Comparison of ENCODE assay signal across 16 cellular contexts in genomic region chr12:44389038-44389437, GRCh38.
DNase-seq lines count a peak whose midpoint lies in the region; FAIRE-seq and TF ChIP-seq lines count a peak whose summit lies in the region.
"Had no signal": no experiment of that assay in that cellular context is flagged by ENCODE, and none has a peak within 500 bp of the region (broad histone marks: within the 10 kb centered on the region; RNA-seq: fewer than 3 reads in every experiment).

No MANE protein-coding gene starts in this region.

- H3K9me3 ChIP-seq in Caco-2 (no peaks in the 10 kb centered on the region), endothelial cell of umbilical vein (replicated peaks; ENCODE audit: control insufficient read depth, insufficient read depth, low read length) (no peaks in the 10 kb centered on the region)
- H3K9me3 ChIP-seq: BLaER1 treated with 17β-estradiol and CSF1 and Interleukin-3, amounts not matched to agents 10 nM and 100 nM; HAP-1 had no signal

- dilution Hi-C loops in endothelial cell of umbilical vein (cut with MboI; ENCODE audit: extremely low pct_ligation_motif_present, low sequenced_read_pairs), result no loop called here

- no peaks in the 10 kb centered on the region for H3K36me3 Mint-ChIP-seq in Caco-2 (ENCODE audit: insufficient read depth, unreplicated experiment)

- DNase-seq in NCI-H1417 (lab: John Stamatoyannopoulos, UW), result peak in 2 of 3 experiments; percentile 36 to 37
- DNase-seq in NCI-H1417 treated with DMSO at 0.1 percent for 48 hours (lab: John Stamatoyannopoulos, UW), result no peak
- no peak for DNase-seq in Caco-2
- DNase-seq in NCI-H1092 (lab: John Stamatoyannopoulos, UW), result peak; percentile 28
- DNase-seq in endothelial cell of umbilical vein (ENCODE audit: low read depth, low spot score), result no peak
- DNase-seq in Kasumi-1 (lab: John Stamatoyannopoulos, UW), result no peak
- DNase-seq: CD8-positive, alpha-beta T cell; DMS 273 treated with DMSO at 0.1 percent for 48 hours; DMS53; GDM1; GM23248 had no signal

- no peaks in the 10 kb centered on the region for H3K9me1 ChIP-seq in endothelial cell of umbilical vein (replicated peaks; ENCODE audit: control insufficient read depth, extremely low read depth, insufficient read depth, low read length)

- H3K4me3 ChIP-seq in Caco-2 (ENCODE audit: low read depth, low read length), result no peak overlapping the region
- no peak overlapping the region for H3K4me3 ChIP-seq in endothelial cell of umbilical vein (replicated peaks in 1 of 3; ENCODE audit: insufficient read depth in 1 of 3, low read depth in 1 of 3, low read length in 3 of 3)
- H3K4me3 ChIP-seq: BLaER1 treated with 17β-estradiol and CSF1 and Interleukin-3, amounts not matched to agents 10 nM and 100 nM; GM23248; HAP-1 had no signal

- H3K27me3 ChIP-seq in Caco-2 (replicated peaks; ENCODE audit: control insufficient read depth, insufficient read depth, low read length), result no peaks in the 10 kb centered on the region
- no peaks in the 10 kb centered on the region for H3K27me3 ChIP-seq in endothelial cell of umbilical vein (ENCODE audit: control insufficient read depth in 2 of 2, insufficient read depth in 2 of 2, low read length in 2 of 2)
- H3K27me3 ChIP-seq: BLaER1 treated with 17β-estradiol and CSF1 and Interleukin-3, amounts not matched to agents 10 nM and 100 nM had no signal

- H3K4me2 ChIP-seq in endothelial cell of umbilical vein (ENCODE audit: insufficient read depth, low read length), result no peak overlapping the region
- H3K4me2 ChIP-seq: BLaER1 treated with 17β-estradiol and CSF1 and Interleukin-3, amounts not matched to agents 10 nM and 100 nM had no signal

- intact Hi-C loops in Caco-2 (cut with micrococcal nuclease; ENCODE audit: unreplicated experiment) (no loop called here), endothelial cell of umbilical vein (cut with micrococcal nuclease) (no loop called here)

- POLR2A ChIA-PET in Caco-2 (lab: Charles Lee) (no interaction called here), endothelial cell of umbilical vein (lab: Charles Lee) (no interaction called here)

- no peaks in the 10 kb centered on the region for H4K20me1 ChIP-seq in endothelial cell of umbilical vein (replicated peaks; ENCODE audit: control insufficient read depth, extremely low read depth, insufficient read depth, low read length)
- H4K20me1 ChIP-seq: BLaER1 treated with 17β-estradiol and CSF1 and Interleukin-3, amounts not matched to agents 10 nM and 100 nM had no signal

- H3K27ac Mint-ChIP-seq in Caco-2 (ENCODE audit: unreplicated experiment), result no peak overlapping the region
- H3K27ac Mint-ChIP-seq: B cell; CD8-positive, alpha-beta T cell had no signal

- TF ChIP-seq CTCF in Caco-2 (IDR thresholded peaks at IDR 0.05; ENCODE audit: insufficient read depth in 1 of 2, low read depth in 1 of 2, low read length in 1 of 2, severe bottlenecking in 1 of 2, unreplicated experiment in 1 of 2), result no peak
- TF ChIP-seq CTCF in endothelial cell of umbilical vein (IDR thresholded peaks at IDR 0.05; ENCODE audit: extremely low read depth in 1 of 2, insufficient read depth in 1 of 2, low read depth in 1 of 2, low read length in 2 of 2), result no peak

- no peaks in the 10 kb centered on the region for H3K9me3 Mint-ChIP-seq in Caco-2 (ENCODE audit: unreplicated experiment)
- H3K9me3 Mint-ChIP-seq: CD8-positive, alpha-beta T cell had no signal

- peak; percentile 47 for FAIRE-seq in endothelial cell of umbilical vein (lab: Jason Lieb, UNC)
- FAIRE-seq: GM12892, GM18507 had no signal

- H2AFZ ChIP-seq in endothelial cell of umbilical vein (ENCODE audit: low read depth, low read length), result no peak overlapping the region
- H2AFZ ChIP-seq: GM23248 had no signal

- H3K27me3 Mint-ChIP-seq in Caco-2 (ENCODE audit: insufficient read depth, unreplicated experiment), result no peaks in the 10 kb centered on the region
- H3K27me3 Mint-ChIP-seq: B cell had no signal

- BruUV-seq in Caco-2 (replicated peaks; lab: Mats Ljungman, UMichigan) (TSS peak; percentile 53), endothelial cell of umbilical vein (replicated peaks; lab: Mats Ljungman, UMichigan) (no TSS peak)

- CTCF ChIA-PET in Caco-2 (lab: Charles Lee), result no interaction called here
- CTCF ChIA-PET in endothelial cell of umbilical vein (lab: Charles Lee), result no interaction called here

- no peak for TF ChIP-seq POLR2A in endothelial cell of umbilical vein (IDR thresholded peaks at IDR 0.05; ENCODE audit: low read depth, low read length)

- no peak overlapping the region for H3K27ac ChIP-seq in endothelial cell of umbilical vein (ENCODE audit: insufficient read depth, low read depth, low read length)
- H3K27ac ChIP-seq: BLaER1 treated with 17β-estradiol and CSF1 and Interleukin-3, amounts not matched to agents 10 nM and 100 nM; GM23248 had no signal

- H3K4me1 ChIP-seq in Caco-2, result no peaks in the 10 kb centered on the region
- no peaks in the 10 kb centered on the region for H3K4me1 ChIP-seq in endothelial cell of umbilical vein (ENCODE audit: control insufficient read depth, extremely low read depth, insufficient read depth, low read length)
- H3K4me1 ChIP-seq: HAP-1 had no signal

- H3K9ac ChIP-seq in endothelial cell of umbilical vein (replicated peaks; ENCODE audit: extremely low read depth, insufficient read depth, low read length), result no peak overlapping the region
- H3K9ac ChIP-seq: BLaER1 treated with 17β-estradiol and CSF1 and Interleukin-3, amounts not matched to agents 10 nM and 100 nM; GM23248 had no signal

- no peaks in the 10 kb centered on the region for H3K79me2 ChIP-seq in endothelial cell of umbilical vein (ENCODE audit: control insufficient read depth, insufficient read depth, low read length)

- no peak overlapping the region for H3K4me3 Mint-ChIP-seq in Caco-2 (ENCODE audit: unreplicated experiment)
- H3K4me3 Mint-ChIP-seq: B cell; CD8-positive, alpha-beta T cell had no signal

- H3K36me3 ChIP-seq in Caco-2 (ENCODE audit: control insufficient read depth, insufficient read depth, low read length) (no peaks in the 10 kb centered on the region), endothelial cell of umbilical vein (ENCODE audit: control insufficient read depth in 2 of 2, extremely low read depth in 1 of 2, insufficient read depth in 2 of 2, low read length in 2 of 2) (no peaks in the 10 kb centered on the region)
- H3K36me3 ChIP-seq: BLaER1 treated with 17β-estradiol and CSF1 and Interleukin-3, amounts not matched to agents 10 nM and 100 nM; HAP-1 had no signal

- H3K4me1 Mint-ChIP-seq in Caco-2 (ENCODE audit: low read depth, unreplicated experiment), result no peaks in the 10 kb centered on the region
- H3K4me1 Mint-ChIP-seq: B cell had no signal

TF ChIP-seq in endothelial cell of umbilical vein, 7 proteins besides CTCF, POLR2A, EP300 and RAD21:
- TF ChIP-seq POLR2AphosphoS5 (IDR thresholded peaks at IDR 0.05; ENCODE audit: insufficient read depth, low read depth, low read length) (no peak), EZH2 (IDR thresholded peaks at IDR 0.05; ENCODE audit: borderline replicate concordance, low read depth, low read length, severe bottlenecking) (no peak)

Comparison
In these comparisons a context has a peak if more than half of its experiments do, and no peak if none do; other contexts are left out.
1. DNase-seq: peak in NCI-H1417 (2 of 3) and NCI-H1092 (single experiment); none in NCI-H1417 treated with DMSO at 0.1 percent for 48 hours (single experiment), Caco-2 (0 of 2), endothelial cell of umbilical vein (single experiment) and Kasumi-1 (0 of 2).